Comparison of ENCODE assay signal across 1 cellular context in the genomic region with DNA sequence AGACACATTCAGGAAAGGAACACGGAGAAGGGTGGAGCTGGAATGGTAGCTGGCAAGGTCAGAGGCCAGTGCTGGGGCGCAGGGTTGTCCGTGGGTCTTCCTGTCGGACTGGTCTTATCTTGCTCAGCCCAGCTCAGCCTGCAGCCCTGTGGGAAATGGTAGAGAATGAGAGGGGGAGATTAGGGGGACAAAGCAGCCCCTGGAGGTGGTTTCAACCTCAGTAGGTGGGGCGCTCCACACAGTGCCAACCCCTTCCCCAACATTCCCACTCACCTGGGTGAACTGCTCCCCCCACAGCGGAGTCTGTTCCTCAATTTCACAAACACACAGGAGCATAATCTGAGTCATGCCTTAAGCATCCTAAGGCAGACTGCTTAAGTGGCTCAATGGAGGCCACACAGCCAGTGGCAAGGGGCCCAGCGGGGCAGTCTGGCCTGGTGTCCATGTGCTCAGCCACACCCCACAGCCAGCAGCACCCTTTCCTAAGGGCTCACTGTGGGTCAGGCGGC.
TF ChIP-seq lines count a peak whose summit lies in the region.

No MANE protein-coding gene starts in this region.

TF ChIP-seq in K562, 482 proteins besides CTCF, POLR2A, EP300 and RAD21 (continued from another document and continues in another):
- TF ChIP-seq, protein P1, sequence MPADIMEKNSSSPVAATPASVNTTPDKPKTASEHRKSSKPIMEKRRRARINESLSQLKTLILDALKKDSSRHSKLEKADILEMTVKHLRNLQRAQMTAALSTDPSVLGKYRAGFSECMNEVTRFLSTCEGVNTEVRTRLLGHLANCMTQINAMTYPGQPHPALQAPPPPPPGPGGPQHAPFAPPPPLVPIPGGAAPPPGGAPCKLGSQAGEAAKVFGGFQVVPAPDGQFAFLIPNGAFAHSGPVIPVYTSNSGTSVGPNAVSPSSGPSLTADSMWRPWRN (IDR thresholded peaks at IDR 0.05; ENCODE audit: low read depth) = no peak
- TF ChIP-seq CCNT2 (IDR thresholded peaks at IDR 0.05; ENCODE audit: borderline replicate concordance, extremely low read depth, insufficient read length, low read depth, low read length) = no peak
- TF ChIP-seq ZNF395 (CRISPR knock-in tag; IDR thresholded peaks at IDR 0.05) = no peak
- no peak for TF ChIP-seq MTF1 (CRISPR knock-in tag; IDR thresholded peaks at IDR 0.05; ENCODE audit: borderline replicate concordance)
- TF ChIP-seq ZNF354B (CRISPR knock-in tag; IDR thresholded peaks at IDR 0.05) = no peak
- TF ChIP-seq, protein P2, sequence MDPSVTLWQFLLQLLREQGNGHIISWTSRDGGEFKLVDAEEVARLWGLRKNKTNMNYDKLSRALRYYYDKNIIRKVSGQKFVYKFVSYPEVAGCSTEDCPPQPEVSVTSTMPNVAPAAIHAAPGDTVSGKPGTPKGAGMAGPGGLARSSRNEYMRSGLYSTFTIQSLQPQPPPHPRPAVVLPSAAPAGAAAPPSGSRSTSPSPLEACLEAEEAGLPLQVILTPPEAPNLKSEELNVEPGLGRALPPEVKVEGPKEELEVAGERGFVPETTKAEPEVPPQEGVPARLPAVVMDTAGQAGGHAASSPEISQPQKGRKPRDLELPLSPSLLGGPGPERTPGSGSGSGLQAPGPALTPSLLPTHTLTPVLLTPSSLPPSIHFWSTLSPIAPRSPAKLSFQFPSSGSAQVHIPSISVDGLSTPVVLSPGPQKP (CRISPR knock-in tag; IDR thresholded peaks at IDR 0.05) = no peak
- TF ChIP-seq MCM2 (IDR thresholded peaks at IDR 0.05; ENCODE audit: low read depth) = no peak
- 0 out of 2 replicates have a peak, but pooled peaks have one; percentile 42 for TF ChIP-seq ETV5 (CRISPR knock-in tag; IDR thresholded peaks at IDR 0.05; ENCODE audit: low read depth)
- 0 out of 2 replicates have a peak, but pooled peaks have one; percentile 26 for TF ChIP-seq NFE2 (IDR thresholded peaks at IDR 0.05; ENCODE audit: low read depth)
- no peak for TF ChIP-seq ZNF695 (CRISPR knock-in tag; IDR thresholded peaks at IDR 0.05)
- no peak for TF ChIP-seq U2AF2 (optimal IDR thresholded peaks at IDR 0.05; ENCODE audit: low read depth, low read length)
- TF ChIP-seq ZNF197 (CRISPR knock-in tag; IDR thresholded peaks at IDR 0.05; ENCODE audit: low read depth) = no peak
- TF ChIP-seq, protein P3, sequence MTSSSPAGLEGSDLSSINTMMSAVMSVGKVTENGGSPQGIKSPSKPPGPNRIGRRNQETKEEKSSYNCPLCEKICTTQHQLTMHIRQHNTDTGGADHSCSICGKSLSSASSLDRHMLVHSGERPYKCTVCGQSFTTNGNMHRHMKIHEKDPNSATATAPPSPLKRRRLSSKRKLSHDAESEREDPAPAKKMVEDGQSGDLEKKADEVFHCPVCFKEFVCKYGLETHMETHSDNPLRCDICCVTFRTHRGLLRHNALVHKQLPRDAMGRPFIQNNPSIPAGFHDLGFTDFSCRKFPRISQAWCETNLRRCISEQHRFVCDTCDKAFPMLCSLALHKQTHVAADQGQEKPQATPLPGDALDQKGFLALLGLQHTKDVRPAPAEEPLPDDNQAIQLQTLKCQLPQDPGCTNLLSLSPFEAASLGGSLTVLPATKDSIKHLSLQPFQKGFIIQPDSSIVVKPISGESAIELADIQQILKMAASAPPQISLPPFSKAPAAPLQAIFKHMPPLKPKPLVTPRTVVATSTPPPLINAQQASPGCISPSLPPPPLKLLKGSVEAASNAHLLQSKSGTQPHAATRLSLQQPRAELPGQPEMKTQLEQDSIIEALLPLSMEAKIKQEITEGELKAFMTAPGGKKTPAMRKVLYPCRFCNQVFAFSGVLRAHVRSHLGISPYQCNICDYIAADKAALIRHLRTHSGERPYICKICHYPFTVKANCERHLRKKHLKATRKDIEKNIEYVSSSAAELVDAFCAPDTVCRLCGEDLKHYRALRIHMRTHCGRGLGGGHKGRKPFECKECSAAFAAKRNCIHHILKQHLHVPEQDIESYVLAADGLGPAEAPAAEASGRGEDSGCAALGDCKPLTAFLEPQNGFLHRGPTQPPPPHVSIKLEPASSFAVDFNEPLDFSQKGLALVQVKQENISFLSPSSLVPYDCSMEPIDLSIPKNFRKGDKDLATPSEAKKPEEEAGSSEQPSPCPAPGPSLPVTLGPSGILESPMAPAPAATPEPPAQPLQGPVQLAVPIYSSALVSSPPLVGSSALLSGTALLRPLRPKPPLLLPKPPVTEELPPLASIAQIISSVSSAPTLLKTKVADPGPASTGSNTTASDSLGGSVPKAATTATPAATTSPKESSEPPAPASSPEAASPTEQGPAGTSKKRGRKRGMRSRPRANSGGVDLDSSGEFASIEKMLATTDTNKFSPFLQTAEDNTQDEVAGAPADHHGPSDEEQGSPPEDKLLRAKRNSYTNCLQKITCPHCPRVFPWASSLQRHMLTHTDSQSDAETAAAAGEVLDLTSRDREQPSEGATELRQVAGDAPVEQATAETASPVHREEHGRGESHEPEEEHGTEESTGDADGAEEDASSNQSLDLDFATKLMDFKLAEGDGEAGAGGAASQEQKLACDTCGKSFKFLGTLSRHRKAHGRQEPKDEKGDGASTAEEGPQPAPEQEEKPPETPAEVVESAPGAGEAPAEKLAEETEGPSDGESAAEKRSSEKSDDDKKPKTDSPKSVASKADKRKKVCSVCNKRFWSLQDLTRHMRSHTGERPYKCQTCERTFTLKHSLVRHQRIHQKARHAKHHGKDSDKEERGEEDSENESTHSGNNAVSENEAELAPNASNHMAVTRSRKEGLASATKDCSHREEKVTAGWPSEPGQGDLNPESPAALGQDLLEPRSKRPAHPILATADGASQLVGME (CRISPR knock-in tag; IDR thresholded peaks at IDR 0.05) = no peak
- no peak; the same call in 1 of the 2 replicates for TF ChIP-seq KAT7 (CRISPR knock-in tag; IDR thresholded peaks at IDR 0.05; ENCODE audit: borderline replicate concordance)
- no peak for TF ChIP-seq HOXB6 (CRISPR knock-in tag; IDR thresholded peaks at IDR 0.05; ENCODE audit: borderline replicate concordance)
- TF ChIP-seq, protein P4, sequence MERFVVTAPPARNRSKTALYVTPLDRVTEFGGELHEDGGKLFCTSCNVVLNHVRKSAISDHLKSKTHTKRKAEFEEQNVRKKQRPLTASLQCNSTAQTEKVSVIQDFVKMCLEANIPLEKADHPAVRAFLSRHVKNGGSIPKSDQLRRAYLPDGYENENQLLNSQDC (CRISPR knock-in tag; IDR thresholded peaks at IDR 0.05) = no peak
- no peak for TF ChIP-seq KDM1A (IDR thresholded peaks at IDR 0.05)
- no peak for TF ChIP-seq CHD2 (IDR thresholded peaks at IDR 0.05; ENCODE audit: low read depth, low read length)
- TF ChIP-seq TRIM28 (IDR thresholded peaks at IDR 0.05) = no peak
- no peak for TF ChIP-seq TBP (optimal IDR thresholded peaks at IDR 0.05; ENCODE audit: low read depth, low read length)
- no peak for TF ChIP-seq STAT5B (CRISPR knock-in tag; IDR thresholded peaks at IDR 0.05)
- TF ChIP-seq ARID2 (IDR thresholded peaks at IDR 0.05) = no peak
- TF ChIP-seq CHD4 (IDR thresholded peaks at IDR 0.05; ENCODE audit: insufficient read depth, insufficient replicate concordance, low read depth, low read length, poor library complexity, severe bottlenecking) = no peak
- TF ChIP-seq, protein P5, sequence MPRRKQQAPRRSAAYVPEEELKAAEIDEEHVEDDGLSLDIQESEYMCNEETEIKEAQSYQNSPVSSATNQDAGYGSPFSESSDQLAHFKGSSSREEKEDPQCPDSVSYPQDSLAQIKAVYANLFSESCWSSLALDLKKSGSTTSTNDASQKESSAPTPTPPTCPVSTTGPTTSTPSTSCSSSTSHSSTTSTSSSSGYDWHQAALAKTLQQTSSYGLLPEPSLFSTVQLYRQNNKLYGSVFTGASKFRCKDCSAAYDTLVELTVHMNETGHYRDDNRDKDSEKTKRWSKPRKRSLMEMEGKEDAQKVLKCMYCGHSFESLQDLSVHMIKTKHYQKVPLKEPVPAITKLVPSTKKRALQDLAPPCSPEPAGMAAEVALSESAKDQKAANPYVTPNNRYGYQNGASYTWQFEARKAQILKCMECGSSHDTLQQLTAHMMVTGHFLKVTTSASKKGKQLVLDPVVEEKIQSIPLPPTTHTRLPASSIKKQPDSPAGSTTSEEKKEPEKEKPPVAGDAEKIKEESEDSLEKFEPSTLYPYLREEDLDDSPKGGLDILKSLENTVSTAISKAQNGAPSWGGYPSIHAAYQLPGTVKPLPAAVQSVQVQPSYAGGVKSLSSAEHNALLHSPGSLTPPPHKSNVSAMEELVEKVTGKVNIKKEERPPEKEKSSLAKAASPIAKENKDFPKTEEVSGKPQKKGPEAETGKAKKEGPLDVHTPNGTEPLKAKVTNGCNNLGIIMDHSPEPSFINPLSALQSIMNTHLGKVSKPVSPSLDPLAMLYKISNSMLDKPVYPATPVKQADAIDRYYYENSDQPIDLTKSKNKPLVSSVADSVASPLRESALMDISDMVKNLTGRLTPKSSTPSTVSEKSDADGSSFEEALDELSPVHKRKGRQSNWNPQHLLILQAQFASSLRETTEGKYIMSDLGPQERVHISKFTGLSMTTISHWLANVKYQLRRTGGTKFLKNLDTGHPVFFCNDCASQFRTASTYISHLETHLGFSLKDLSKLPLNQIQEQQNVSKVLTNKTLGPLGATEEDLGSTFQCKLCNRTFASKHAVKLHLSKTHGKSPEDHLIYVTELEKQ (CRISPR knock-in tag; IDR thresholded peaks at IDR 0.05) = no peak
- TF ChIP-seq EHMT2 (IDR thresholded peaks at IDR 0.05) = no peak
- TF ChIP-seq GMEB1 (CRISPR knock-in tag; IDR thresholded peaks at IDR 0.05) = no peak
- TF ChIP-seq, protein P6, sequence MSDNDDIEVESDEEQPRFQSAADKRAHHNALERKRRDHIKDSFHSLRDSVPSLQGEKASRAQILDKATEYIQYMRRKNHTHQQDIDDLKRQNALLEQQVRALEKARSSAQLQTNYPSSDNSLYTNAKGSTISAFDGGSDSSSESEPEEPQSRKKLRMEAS (CRISPR knock-in tag; IDR thresholded peaks at IDR 0.05) = peak; percentile 36; the same call in 1 of the 2 replicates
- TF ChIP-seq ARID1B (IDR thresholded peaks at IDR 0.05) = peak; percentile 53
- no peak for TF ChIP-seq HNRNPLL (IDR thresholded peaks at IDR 0.05; ENCODE audit: low read depth, low read length, poor library complexity, severe bottlenecking)
- no peak for TF ChIP-seq TFAM (CRISPR knock-in tag; conservative IDR thresholded peaks at IDR 0.05)
- TF ChIP-seq, protein P7, sequence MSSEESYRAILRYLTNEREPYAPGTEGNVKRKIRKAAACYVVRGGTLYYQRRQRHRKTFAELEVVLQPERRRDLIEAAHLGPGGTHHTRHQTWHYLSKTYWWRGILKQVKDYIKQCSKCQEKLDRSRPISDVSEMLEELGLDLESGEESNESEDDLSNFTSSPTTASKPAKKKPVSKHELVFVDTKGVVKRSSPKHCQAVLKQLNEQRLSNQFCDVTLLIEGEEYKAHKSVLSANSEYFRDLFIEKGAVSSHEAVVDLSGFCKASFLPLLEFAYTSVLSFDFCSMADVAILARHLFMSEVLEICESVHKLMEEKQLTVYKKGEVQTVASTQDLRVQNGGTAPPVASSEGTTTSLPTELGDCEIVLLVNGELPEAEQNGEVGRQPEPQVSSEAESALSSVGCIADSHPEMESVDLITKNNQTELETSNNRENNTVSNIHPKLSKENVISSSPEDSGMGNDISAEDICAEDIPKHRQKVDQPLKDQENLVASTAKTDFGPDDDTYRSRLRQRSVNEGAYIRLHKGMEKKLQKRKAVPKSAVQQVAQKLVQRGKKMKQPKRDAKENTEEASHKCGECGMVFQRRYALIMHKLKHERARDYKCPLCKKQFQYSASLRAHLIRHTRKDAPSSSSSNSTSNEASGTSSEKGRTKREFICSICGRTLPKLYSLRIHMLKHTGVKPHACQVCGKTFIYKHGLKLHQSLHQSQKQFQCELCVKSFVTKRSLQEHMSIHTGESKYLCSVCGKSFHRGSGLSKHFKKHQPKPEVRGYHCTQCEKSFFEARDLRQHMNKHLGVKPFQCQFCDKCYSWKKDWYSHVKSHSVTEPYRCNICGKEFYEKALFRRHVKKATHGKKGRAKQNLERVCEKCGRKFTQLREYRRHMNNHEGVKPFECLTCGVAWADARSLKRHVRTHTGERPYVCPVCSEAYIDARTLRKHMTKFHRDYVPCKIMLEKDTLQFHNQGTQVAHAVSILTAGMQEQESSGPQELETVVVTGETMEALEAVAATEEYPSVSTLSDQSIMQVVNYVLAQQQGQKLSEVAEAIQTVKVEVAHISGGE (CRISPR knock-in tag; IDR thresholded peaks at IDR 0.05) = 0 out of 6 replicates have a peak, but pooled peaks of 1 of the 3 experiments have one; percentile 12
- no peak for TF ChIP-seq ETV6 (IDR thresholded peaks at IDR 0.05; ENCODE audit: borderline replicate concordance in 1 of 2, low read depth in 2 of 2, low read length in 1 of 2)
- TF ChIP-seq ETV6 (CRISPR knock-in tag; IDR thresholded peaks at IDR 0.05; ENCODE audit: borderline replicate concordance) = no peak
- TF ChIP-seq PCBP1 (IDR thresholded peaks at IDR 0.05; ENCODE audit: low read depth, low read length, poor library complexity, severe bottlenecking) = no peak
- TF ChIP-seq HMG20A (CRISPR knock-in tag; conservative IDR thresholded peaks at IDR 0.05) = no peak
- TF ChIP-seq, protein P8, sequence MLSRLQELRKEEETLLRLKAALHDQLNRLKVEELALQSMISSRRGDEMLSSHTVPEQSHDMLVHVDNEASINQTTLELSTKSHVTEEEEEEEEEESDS (CRISPR knock-in tag; IDR thresholded peaks at IDR 0.05) = no peak
- no peak for TF ChIP-seq THAP7 (CRISPR knock-in tag; IDR thresholded peaks at IDR 0.05)
- peak; percentile 58; the same call in 1 of the 2 replicates for TF ChIP-seq SPI1 (IDR thresholded peaks at IDR 0.05; ENCODE audit: borderline replicate concordance, low read depth, low read length)
- TF ChIP-seq TARDBP (IDR thresholded peaks at IDR 0.05) = 0 out of 2 replicates have a peak, but pooled peaks have one; percentile 16
